21 cellular contexts compared by ENCODE assay signal in the genomic region with DNA sequence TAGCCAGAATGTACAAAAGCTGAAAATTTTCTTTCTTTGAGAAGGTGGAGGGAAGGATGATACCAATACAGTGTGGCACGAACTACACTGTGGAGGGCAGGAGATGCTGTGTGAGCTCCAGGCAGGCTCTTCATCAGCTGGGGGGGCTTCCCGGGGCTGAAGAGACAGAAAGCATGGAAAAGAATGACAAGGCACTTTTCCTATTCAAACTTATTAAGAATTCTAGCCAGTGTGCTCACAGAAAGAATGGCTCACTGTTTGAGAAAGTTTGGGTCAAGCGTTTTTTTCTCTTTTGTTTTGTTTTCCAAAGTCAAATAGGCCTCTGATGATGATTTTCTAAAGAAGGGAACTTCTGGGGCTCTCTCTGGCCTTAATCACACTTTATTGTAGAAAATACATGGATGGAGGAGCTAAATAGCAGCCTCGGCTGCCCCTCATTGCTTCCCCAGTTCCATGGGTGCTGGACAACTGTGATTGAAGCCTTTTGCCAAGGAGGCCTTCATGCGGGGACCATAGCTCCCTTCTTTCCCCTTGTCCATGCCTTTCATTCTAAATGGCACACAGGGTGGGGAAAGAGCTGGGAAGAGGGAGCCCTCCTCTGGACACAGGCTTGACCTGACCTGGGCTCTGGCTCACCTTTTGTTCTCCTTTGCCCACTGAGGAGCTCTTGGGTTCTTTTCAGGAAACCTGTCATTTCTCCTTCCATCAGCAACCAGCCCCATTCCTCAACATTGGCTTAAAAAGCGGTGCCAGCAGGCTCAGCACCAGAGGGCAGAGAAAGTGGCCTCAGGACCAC.
DNase-seq lines count a peak whose midpoint lies in the region; ATAC-seq and TF ChIP-seq lines count a peak whose summit lies in the region.
"Had no signal": no experiment of that assay in that cellular context is flagged by ENCODE, and none has a peak within 500 bp of the region (broad histone marks: within the 10 kb centered on the region; RNA-seq: fewer than 3 reads in every experiment).

No MANE protein-coding gene starts in this region.

- no peak overlapping the region for H4K91ac ChIP-seq in IMR-90 (ENCODE audit: insufficient read depth, low read depth, low read length)

- DNase-seq in IMR-90 (no peak), dorsolateral prefrontal cortex (no peak), sciatic nerve (ENCODE audit: low spot score) (no peak), HuH-7 (ENCODE audit: low spot score) (no peak), GM10266 (ENCODE audit: extremely low spot score) (no peak)
- DNase-seq: ACHN; DMS 273 treated with DMSO at 0.1 percent for 48 hours; GDM1; KG1; NCI-H1417; NCI-H187; NCI-H2107; NCI-H510A; NCI-H748 treated with DMSO at 0.1 percent for 48 hours; NK-92 treated with Interleukin-12 subunit alpha and Interleukin-12 subunit beta, amount 100 ng/mL, for 24 hours; SHP77; SK-N-SH had no signal

- H3K27me3 ChIP-seq in IMR-90 (ENCODE audit: control insufficient read depth, insufficient read depth, low read length): no peaks in the 10 kb centered on the region
- H3K27me3 ChIP-seq in dorsolateral prefrontal cortex: no peaks in the 10 kb centered on the region
- no peaks in the 10 kb centered on the region for H3K27me3 ChIP-seq in layer of hippocampus (ENCODE audit: control insufficient read depth, insufficient read depth, low read length)

- H2AK5ac ChIP-seq in IMR-90 (ENCODE audit: low read depth, low read length): no peak overlapping the region

- H3K27ac ChIP-seq in IMR-90 (ENCODE audit: insufficient read depth, low read length): no peak overlapping the region
- H3K27ac ChIP-seq in dorsolateral prefrontal cortex: peak overlapping the region; percentile 73 to 100 (median 97)
- H3K27ac ChIP-seq in layer of hippocampus (ENCODE audit: low read depth, low read length): peak overlapping the region; percentile 98

- H3K4me3 ChIP-seq in IMR-90 (ENCODE audit: insufficient read depth, low read depth, low read length) (no peak overlapping the region), dorsolateral prefrontal cortex (no peak overlapping the region)
- H3K4me3 ChIP-seq: HAP-1 had no signal

- H3K36me3 ChIP-seq in IMR-90 (ENCODE audit: control insufficient read depth, insufficient read depth, low read length): no peaks in the 10 kb centered on the region
- H3K36me3 ChIP-seq: HAP-1 had no signal

- ATAC-seq in IMR-90 (ENCODE audit: low read depth) (no peak), sciatic nerve (peak; percentile 26), HG02610 (IDR thresholded peaks at IDR 0.05; ENCODE audit: unreplicated experiment) (no peak), GM18870 (IDR thresholded peaks at IDR 0.05; ENCODE audit: unreplicated experiment) (no peak)

- H3K14ac ChIP-seq in IMR-90 (replicated peaks; ENCODE audit: low read depth, low read length): no peak overlapping the region

- no peak overlapping the region for H2BK15ac ChIP-seq in IMR-90 (ENCODE audit: low read depth, low read length)

- CTCF ChIA-PET in IMR-90 (lab: Yijun Ruan, JAX): no interaction called here

- H3K4me1 ChIP-seq in IMR-90 (ENCODE audit: control insufficient read depth, insufficient read depth, low read length): no peaks in the 10 kb centered on the region

- H4K20me1 ChIP-seq in IMR-90 (ENCODE audit: insufficient read depth, low read length): no peaks in the 10 kb centered on the region

- no peak overlapping the region for H3K4me2 ChIP-seq in IMR-90 (ENCODE audit: low read depth, low read length)
- H3K4me2 ChIP-seq: SK-N-SH had no signal

- H2AFZ ChIP-seq in IMR-90 (replicated peaks; ENCODE audit: low read length, poor library complexity): no peak overlapping the region

- POLR2A ChIA-PET in IMR-90 (lab: Charles Lee; ENCODE audit: unreplicated experiment): no interaction called here

- H2BK5ac ChIP-seq in IMR-90 (ENCODE audit: low read depth, low read length, poor library complexity, severe bottlenecking): no peak overlapping the region

- no peak overlapping the region for H2AK9ac ChIP-seq in IMR-90 (replicated peaks; ENCODE audit: low read depth, low read length, poor library complexity)

- BruUV-seq in IMR-90 (replicated peaks; lab: Mats Ljungman, UMichigan): no TSS peak

- H2BK120ac ChIP-seq in IMR-90 (ENCODE audit: low read depth, low read length): no peak overlapping the region

- no peak overlapping the region for H3K9ac ChIP-seq in IMR-90 (ENCODE audit: low read depth, low read length)
- H3K9ac ChIP-seq: SK-N-SH had no signal

- H3K56ac ChIP-seq in IMR-90 (ENCODE audit: extremely low read depth, insufficient read depth, low read length): no peak overlapping the region

- WGBS in IMR-90 (ENCODE audit: extremely low coverage in 2 of 2, insufficient read length in 1 of 2), 2 experiments: no CpG with 5 or more reads among the region's 6 CpGs

- H3K9me1 ChIP-seq in IMR-90 (ENCODE audit: insufficient read depth, low read length): no peaks in the 10 kb centered on the region

- H3K18ac ChIP-seq in IMR-90 (ENCODE audit: low read depth, low read length): no peak overlapping the region

- H3K9me3 ChIP-seq in IMR-90 (ENCODE audit: control insufficient read depth, insufficient read depth, low read length): no peaks in the 10 kb centered on the region
- H3K9me3 ChIP-seq: HAP-1, SK-N-SH had no signal

- H4K5ac ChIP-seq in IMR-90 (ENCODE audit: low read depth, low read length): no peak overlapping the region

- TF ChIP-seq CTCF in IMR-90 (conservative IDR thresholded peaks at IDR 0.05; ENCODE audit: low read depth, low read length) (no peak), dorsolateral prefrontal cortex (IDR thresholded peaks at IDR 0.05 in 54 of 56, conservative IDR thresholded peaks at IDR 0.05 in 2 of 56; ENCODE audit: low read depth in 1 of 56, partially characterized antibody in 56 of 56) (peak in 1 of 56 donors; percentile 14), GM10266 (IDR thresholded peaks at IDR 0.05; ENCODE audit: control insufficient read depth, insufficient read depth, low read depth, missing control alignments) (no peak)

- no peak overlapping the region for H2BK20ac ChIP-seq in IMR-90 (ENCODE audit: low read depth, low read length)

- TF ChIP-seq POLR2A in IMR-90 (IDR thresholded peaks at IDR 0.05; ENCODE audit: low read depth, low read length): no peak

- H4K8ac ChIP-seq in IMR-90 (ENCODE audit: low read depth in 2 of 2, low read length in 2 of 2): no peak overlapping the region

- no peak for TF ChIP-seq RAD21 in IMR-90 (IDR thresholded peaks at IDR 0.05; ENCODE audit: low read length)

- intact Hi-C loops in IMR-90 (cut with micrococcal nuclease) (no loop called here), dorsolateral prefrontal cortex (cut with DNase I) (loop anchor here (5.0 to 10.0 kb wide), 2 partner anchors 57 to 130 kb away; no protein-coding TSS in a partner anchor), sciatic nerve (cut with DNase I) (no loop called here)

- dilution Hi-C loops in IMR-90 (cut with HindIII; ENCODE audit: low sequenced_read_pairs, unreplicated experiment): no loop called here

- H3K4ac ChIP-seq in IMR-90 (ENCODE audit: low read depth, low read length): no peak overlapping the region

- no peaks in the 10 kb centered on the region for H3K79me1 ChIP-seq in IMR-90 (ENCODE audit: low read depth in 1 of 2, low read length in 2 of 2)

- in situ Hi-C loops in IMR-90 (cut with MboI; ENCODE audit: low sequenced_read_pairs): no loop called here

- no peak overlapping the region for H3K23ac ChIP-seq in IMR-90 (ENCODE audit: low read depth, low read length)

TF ChIP-seq in IMR-90, 13 proteins besides CTCF, POLR2A, EP300 and RAD21:
- TF ChIP-seq CEBPB (IDR thresholded peaks at IDR 0.05; ENCODE audit: low read depth, low read length) (no peak), NFE2L2 (IDR thresholded peaks at IDR 0.05; ENCODE audit: low read depth, low read length) (peak; percentile 43; the same call in 1 of the 2 replicates), CHD1 (IDR thresholded peaks at IDR 0.05; ENCODE audit: low read depth, low read length) (no peak), RFX5 (IDR thresholded peaks at IDR 0.05; ENCODE audit: low read depth, low read length) (no peak)
TF ChIP-seq in IMR-90: peak in this region for 1.

Comparison
In these comparisons a context has a peak if more than half of its experiments do, and no peak if none do; other contexts are left out.
1. intact Hi-C loops: an anchor here in dorsolateral prefrontal cortex (5.0 to 10.0 kb wide); none called in IMR-90 and sciatic nerve.